Comparison of ENCODE assay signal across 4 cellular contexts in the genomic region with DNA sequence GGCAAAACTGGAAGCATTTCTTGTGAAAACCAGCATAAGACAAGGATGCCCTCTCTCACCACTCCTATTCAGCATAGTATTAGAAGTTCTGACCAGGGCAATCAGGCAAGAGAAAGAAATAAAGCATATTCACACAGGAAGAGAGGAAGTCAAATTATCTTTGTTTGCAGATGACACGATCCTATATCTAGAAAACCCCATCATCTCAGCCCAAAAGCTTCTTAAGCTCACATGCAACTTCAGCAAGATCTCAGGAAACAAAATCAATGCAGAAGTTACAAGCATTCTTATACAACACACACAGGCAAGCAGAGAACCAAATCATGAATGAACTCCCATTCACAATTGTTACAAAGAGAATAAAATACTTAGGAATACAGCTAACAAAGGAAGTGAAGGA. TPM values are rescaled to one million over a fixed set of nuclear protein-coding genes. Genes with fewer than 3 reads are reported as not detected.
"Had no signal": no experiment of that assay in that cellular context is flagged by ENCODE, and none has a peak within 500 bp of the region (broad histone marks: within the 10 kb centered on the region; RNA-seq: fewer than 3 reads in every experiment).

No MANE protein-coding gene starts in this region.

RNA-seq across cellular contexts. Expression of a gene that starts 7.1 kb away (rescaled TPM):
- total RNA-seq: endodermal cell, hepatocyte, occipital lobe, renal cortical epithelial cell had no signal
- polyA plus RNA-seq: hepatocyte had no signal
